In genomic region chr10:17229967-17230682, GRCh38 we compare ENCODE assay signal across 8 cellular contexts. TPM values are rescaled to one million over a fixed set of nuclear protein-coding genes. Genes with fewer than 3 reads are reported as not detected.
A peak's percentile ranks its signal among the peaks of the same experiment; 100 is the strongest.
DNase-seq lines count a peak whose midpoint lies in the region; ATAC-seq and TF ChIP-seq lines count a peak whose summit lies in the region.

No MANE protein-coding gene starts in this region.

- H3K36me3 Mint-ChIP-seq in neural crest cell (ENCODE audit: low read depth): peaks cover 27% of the 10 kb centered on the region

- H3K9me3 Mint-ChIP-seq in neural crest cell: no peaks in the 10 kb centered on the region

- H3K4me1 ChIP-seq in OCI-LY3 (ENCODE audit: low read length) (peaks cover 37% of the 10 kb centered on the region), suprapubic skin (peaks cover 63% of the 10 kb centered on the region)

- H4K20me1 ChIP-seq in OCI-LY3 (ENCODE audit: insufficient read depth, low read length): peaks cover 42% of the 10 kb centered on the region

- H3K36me3 ChIP-seq in OCI-LY3 (replicated peaks; ENCODE audit: low read depth, low read length) (peaks cover 42% of the 10 kb centered on the region), suprapubic skin (peaks cover 24% of the 10 kb centered on the region)

- DNase-seq in CD1c-positive myeloid dendritic cell (ENCODE audit: extremely low spot score): peak; percentile 96
- DNase-seq in activated T-cell treated with anti-CD3 and anti-CD28 coated beads, Interleukin-2, amount 50 U/mL, for 48 hours: peak; percentile 93
- peak; percentile 44 for DNase-seq in fibroblast of mammary gland (ENCODE audit: low read depth)
- peak; percentile 60 for DNase-seq in neural crest cell (ENCODE audit: low read depth, low spot score)
- peak; percentile 91 to 92 for DNase-seq in suprapubic skin (ENCODE audit: low spot score in 2 of 2)

- H3K4me2 ChIP-seq in OCI-LY3 (ENCODE audit: low read length): peak overlapping the region; percentile 87

- H3K27ac ChIP-seq in OCI-LY3 (ENCODE audit: low read length) (peak overlapping the region; percentile 97), suprapubic skin (peak overlapping the region; percentile 99)

- H3K9me3 ChIP-seq in OCI-LY3 (ENCODE audit: insufficient read depth, low read length) (no peaks in the 10 kb centered on the region), suprapubic skin (no peaks in the 10 kb centered on the region)

- 1% methylated on average over 8 of the region's 43 CpGs for WGBS in suprapubic skin

- no peaks in the 10 kb centered on the region for H3K27me3 ChIP-seq in OCI-LY3 (ENCODE audit: low read depth, low read length)
- peaks cover 5% of the 10 kb centered on the region for H3K27me3 ChIP-seq in suprapubic skin

- no peak for TF ChIP-seq EP300 in suprapubic skin (IDR thresholded peaks at IDR 0.05)

- TF ChIP-seq CTCF in OCI-LY3 (IDR thresholded peaks at IDR 0.05; ENCODE audit: low read depth, low read length): no peak
- TF ChIP-seq CTCF in fibroblast of mammary gland (conservative IDR thresholded peaks at IDR 0.05; ENCODE audit: control insufficient read depth, insufficient read depth, low read depth, low read length): no peak
- no peak for TF ChIP-seq CTCF in neural crest cell (conservative IDR thresholded peaks at IDR 0.05)
- TF ChIP-seq CTCF in suprapubic skin (IDR thresholded peaks at IDR 0.05): no peak

- peaks cover 21% of the 10 kb centered on the region for H3K27me3 Mint-ChIP-seq in neural crest cell (ENCODE audit: low read depth)

- H3K79me2 ChIP-seq in OCI-LY3 (ENCODE audit: low read length): peaks cover 47% of the 10 kb centered on the region

- peak overlapping the region; percentile 98 for H3K4me3 Mint-ChIP-seq in neural crest cell

- peak overlapping the region; percentile 95 for H3K27ac Mint-ChIP-seq in neural crest cell (ENCODE audit: unreplicated experiment)

- ATAC-seq in GM19372 (IDR thresholded peaks at IDR 0.05; ENCODE audit: low read depth, unreplicated experiment): peak; percentile 46
- peak; percentile 47 for ATAC-seq in HG03460 (IDR thresholded peaks at IDR 0.05; ENCODE audit: unreplicated experiment)

- H3K4me3 ChIP-seq in OCI-LY3 (ENCODE audit: low read length) (peak overlapping the region; percentile 97), fibroblast of mammary gland (ENCODE audit: control insufficient read depth, low read depth, low read length) (peak overlapping the region; percentile 97), suprapubic skin (peak overlapping the region; percentile 68)

- peak overlapping the region; percentile 100 for H3K9ac ChIP-seq in OCI-LY3 (ENCODE audit: low read length)

- H3K4me1 Mint-ChIP-seq in neural crest cell: peaks cover 57% of the 10 kb centered on the region

- no peak overlapping the region for H2AFZ ChIP-seq in OCI-LY3 (ENCODE audit: low read depth, low read length)

- peak in 1 of 2 donors; percentile 36 for TF ChIP-seq POLR2A in suprapubic skin (IDR thresholded peaks at IDR 0.05)

RNA-seq across cellular contexts. Expression of gene VIM, which starts 2.1 kb away (rescaled TPM):
- total RNA-seq in neural crest cell: 1,786 and 1,791 TPM in 2 replicates
- 1,000 to 10,000 TPM in 2 of 4 donors, 100 to 1,000 TPM in 2; 697 to 1,198 (median 1,024) TPM for total RNA-seq in suprapubic skin

RNA-seq across cellular contexts. Expression of gene TRDMT1, which starts 28.7 kb away (rescaled TPM):
- total RNA-seq in neural crest cell (17.3 and 20.6 TPM in 2 replicates), suprapubic skin (1 to 10 TPM; 2.7 to 9.4 (median 4.0) TPM)

Comparison
In these comparisons a context has a peak if more than half of its experiments do, and no peak if none do; other contexts are left out.
1. Peak in every context shown above with its lines: DNase-seq, ATAC-seq, H3K4me3 ChIP-seq and H3K27ac ChIP-seq.
2. DNase-seq: peak in every context shown above with its lines; median percentile 96 in CD1c-positive myeloid dendritic cell; 93 in activated T-cell treated with anti-CD3 and anti-CD28 coated beads, Interleukin-2, amount 50 U/mL, for 48 hours; 92 in suprapubic skin; 60 in neural crest cell; 44 in fibroblast of mammary gland.